ENCODE assay signal across 14 cellular contexts in genomic region chr7:108138911-108139310, GRCh38. TPM values are rescaled to one million over a fixed set of nuclear protein-coding genes. Genes with fewer than 3 reads are reported as not detected.
"Had no signal": no experiment of that assay in that cellular context is flagged by ENCODE, and none has a peak within 500 bp of the region (broad histone marks: within the 10 kb centered on the region; RNA-seq: fewer than 3 reads in every experiment).

No MANE protein-coding gene starts in this region.

- H3K4me3 Mint-ChIP-seq: activated naive CD8-positive, alpha-beta T cell; activated T-cell treated with anti-CD3 and anti-CD28 coated beads, Interleukin-2, amount 50 U/mL, for 4 hours; natural killer cell treated with Interleukin-12 subunit alpha and Interleukin-12 subunit beta and Interleukin-15 and Interleukin-18, amount 100 ng/mL, for 72 hours; type B pancreatic cell had no signal

- H3K9me3 ChIP-seq: mucosa of descending colon, right lobe of liver had no signal

- DNase-seq: activated CD4-positive, alpha-beta T cell treated with anti-CD3 and anti-CD28 coated beads, Interleukin-2, amount 50 U/mL, for 4 hours; activated gamma-delta T cell; activated T-cell treated with anti-CD3 and anti-CD28 coated beads, Interleukin-2, amount 50 U/mL, for 4 hours; mammary epithelial cell; mucosa of descending colon; nucleus accumbens; right lobe of liver; stimulated activated CD4-positive, alpha-beta T cell treated with anti-CD3 and anti-CD28 coated beads, Interleukin-12 subunit alpha, Interleukin-12 subunit beta, amount 100 ng/mL, for 4 hours; stimulated activated naive CD4-positive, alpha-beta T cell treated with Interleukin-2 at 50 U/mL for 16 hours had no signal

- H3K27me3 ChIP-seq: right lobe of liver had no signal

- H3K27ac Mint-ChIP-seq: activated naive CD8-positive, alpha-beta T cell; natural killer cell treated with Interleukin-12 subunit alpha and Interleukin-12 subunit beta and Interleukin-15 and Interleukin-18, amount 100 ng/mL, for 72 hours; progenitor cell of endocrine pancreas had no signal

- H3K27ac ChIP-seq: right lobe of liver had no signal

- H3K4me1 ChIP-seq: right lobe of liver had no signal

- H3K36me3 ChIP-seq: right lobe of liver had no signal

- H3K9me3 Mint-ChIP-seq: activated T-cell treated with anti-CD3 and anti-CD28 coated beads, Interleukin-2, amount 50 U/mL, for 4 hours; natural killer cell treated with Interleukin-12 subunit alpha and Interleukin-12 subunit beta and Interleukin-15 and Interleukin-18, amount 100 ng/mL, for 72 hours; type B pancreatic cell had no signal

- H3K4me3 ChIP-seq: mucosa of descending colon, right lobe of liver had no signal

- H3K27me3 Mint-ChIP-seq: activated naive CD8-positive, alpha-beta T cell had no signal

- ATAC-seq: activated T-cell treated with anti-CD3 and anti-CD28 coated beads, Interleukin-2, amount 50 U/mL, for 4 hours; mucosa of descending colon; natural killer cell treated with Interleukin-12 subunit alpha and Interleukin-12 subunit beta and Interleukin-15 and Interleukin-18, amount 100 ng/mL, for 72 hours; right lobe of liver had no signal

- H3K36me3 Mint-ChIP-seq: activated naive CD8-positive, alpha-beta T cell; natural killer cell treated with Interleukin-12 subunit alpha and Interleukin-12 subunit beta and Interleukin-15 and Interleukin-18, amount 100 ng/mL, for 72 hours; type B pancreatic cell had no signal

RNA-seq across cellular contexts. Expression of gene LAMB4, which starts 8.8 kb away (rescaled TPM):
- total RNA-seq: activated T-cell treated with anti-CD3 and anti-CD28 coated beads, Interleukin-2, amount 50 U/mL, for 4 hours; natural killer cell treated with Interleukin-12 subunit alpha and Interleukin-12 subunit beta and Interleukin-15 and Interleukin-18, amount 100 ng/mL, for 72 hours; right lobe of liver; T-helper 2 cell treated with Interferon-gamma antibody and Interleukin-4, amounts not matched to agents 100 ng/mL and 5 ng/mL, for 36 hours had no signal
